Comparison of ENCODE assay signal across 1 cellular context in genomic region chr10:119237722-119238436, GRCh38.
TF ChIP-seq lines count a peak whose summit lies in the region.

No MANE protein-coding gene starts in this region.

TF ChIP-seq in HepG2, 621 proteins besides CTCF, POLR2A, EP300 and RAD21 (continues in another document):
- TF ChIP-seq HMG20B (CRISPR knock-in tag; conservative IDR thresholded peaks at IDR 0.05) (no peak), SKI (IDR thresholded peaks at IDR 0.05; ENCODE audit: partially characterized antibody) (no peak), TFAP4 (IDR thresholded peaks at IDR 0.05; ENCODE audit: borderline replicate concordance, low read depth) (peak; percentile 45; the same call in 1 of the 2 replicates), ZNF766 (CRISPR knock-in tag; IDR thresholded peaks at IDR 0.05; ENCODE audit: borderline replicate concordance) (no peak), NFATC3 (CRISPR knock-in tag; IDR thresholded peaks at IDR 0.05) (no peak), ELF1 (CRISPR knock-in tag; IDR thresholded peaks at IDR 0.05) (no peak), ZGPAT (CRISPR knock-in tag; IDR thresholded peaks at IDR 0.05) (0 out of 2 replicates have a peak, but pooled peaks have one; percentile 2), MYC (CRISPR knock-in tag; IDR thresholded peaks at IDR 0.05; ENCODE audit: borderline replicate concordance) (0 out of 2 replicates have a peak, but pooled peaks have one; percentile 12), PRDM15 (CRISPR knock-in tag; IDR thresholded peaks at IDR 0.05) (no peak), ZNF577 (CRISPR knock-in tag; IDR thresholded peaks at IDR 0.05; ENCODE audit: borderline replicate concordance, low read depth) (no peak), TBX2 (CRISPR knock-in tag; IDR thresholded peaks at IDR 0.05; ENCODE audit: borderline replicate concordance) (peak; percentile 25; the same call in 1 of the 2 replicates), GFI1 (CRISPR knock-in tag; IDR thresholded peaks at IDR 0.05; ENCODE audit: borderline replicate concordance) (0 out of 2 replicates have a peak, but pooled peaks have one; percentile 41), POLR2G (IDR thresholded peaks at IDR 0.05; ENCODE audit: low read depth, low read length) (no peak), KLF16 (CRISPR knock-in tag; IDR thresholded peaks at IDR 0.05) (no peak), ZNF234 (CRISPR knock-in tag; conservative IDR thresholded peaks at IDR 0.05) (no peak), HNF4A (CRISPR knock-in tag; IDR thresholded peaks at IDR 0.05) (peak; percentile 50), ZNF382 (CRISPR knock-in tag; IDR thresholded peaks at IDR 0.05; ENCODE audit: borderline replicate concordance) (no peak), SMC3 (IDR thresholded peaks at IDR 0.05; ENCODE audit: low read length) (no peak), CEBPB (IDR thresholded peaks at IDR 0.05; ENCODE audit: borderline replicate concordance, low read depth, low read length) (no peak), ZNF749 (CRISPR knock-in tag; IDR thresholded peaks at IDR 0.05; ENCODE audit: borderline replicate concordance) (no peak), FOXP4 (CRISPR knock-in tag; IDR thresholded peaks at IDR 0.05) (0 out of 2 replicates have a peak, but pooled peaks have one; percentile 24), FLYWCH1 (CRISPR knock-in tag; IDR thresholded peaks at IDR 0.05) (no peak), PHF21A (CRISPR knock-in tag; IDR thresholded peaks at IDR 0.05) (no peak), SALL1 (CRISPR knock-in tag; IDR thresholded peaks at IDR 0.05) (peak; percentile 68), NFKBIZ (CRISPR knock-in tag; IDR thresholded peaks at IDR 0.05) (no peak), ZNF230 (CRISPR knock-in tag; IDR thresholded peaks at IDR 0.05) (no peak), ZNF274 (CRISPR knock-in tag; IDR thresholded peaks at IDR 0.05) (no peak), DMTF1 (CRISPR knock-in tag; IDR thresholded peaks at IDR 0.05) (no peak), NFE2L2 (IDR thresholded peaks at IDR 0.05; ENCODE audit: low read length) (no peak), RBAK (CRISPR knock-in tag; IDR thresholded peaks at IDR 0.05) (no peak), ZNF33B (CRISPR knock-in tag; IDR thresholded peaks at IDR 0.05) (no peak), KMT2A (CRISPR knock-in tag; IDR thresholded peaks at IDR 0.05) (no peak), ZNF10 (CRISPR knock-in tag; IDR thresholded peaks at IDR 0.05; ENCODE audit: borderline replicate concordance, low read depth) (no peak), MED1 (CRISPR knock-in tag; IDR thresholded peaks at IDR 0.05) (peak; percentile 26; the same call in 1 of the 2 replicates), MATR3 (CRISPR knock-in tag; IDR thresholded peaks at IDR 0.05) (no peak), ZNF513 (CRISPR knock-in tag; conservative IDR thresholded peaks at IDR 0.05) (no peak), GPN1 (CRISPR knock-in tag; IDR thresholded peaks at IDR 0.05; ENCODE audit: borderline replicate concordance) (no peak), PRDM10 (CRISPR knock-in tag; IDR thresholded peaks at IDR 0.05; ENCODE audit: low read depth) (no peak), CC2D1A (CRISPR knock-in tag; IDR thresholded peaks at IDR 0.05) (no peak), ZBTB49 (CRISPR knock-in tag; IDR thresholded peaks at IDR 0.05; ENCODE audit: borderline replicate concordance) (no peak), GMEB2 (CRISPR knock-in tag; IDR thresholded peaks at IDR 0.05; ENCODE audit: low read depth) (no peak), SAP130 (CRISPR knock-in tag; IDR thresholded peaks at IDR 0.05; ENCODE audit: low read depth) (0 out of 2 replicates have a peak, but pooled peaks have one; percentile 49), ZNF296 (CRISPR knock-in tag; conservative IDR thresholded peaks at IDR 0.05) (no peak), REPIN1 (CRISPR knock-in tag; IDR thresholded peaks at IDR 0.05; ENCODE audit: borderline replicate concordance, low read depth) (no peak)
